12 cellular contexts compared by ENCODE assay signal in the genomic region with DNA sequence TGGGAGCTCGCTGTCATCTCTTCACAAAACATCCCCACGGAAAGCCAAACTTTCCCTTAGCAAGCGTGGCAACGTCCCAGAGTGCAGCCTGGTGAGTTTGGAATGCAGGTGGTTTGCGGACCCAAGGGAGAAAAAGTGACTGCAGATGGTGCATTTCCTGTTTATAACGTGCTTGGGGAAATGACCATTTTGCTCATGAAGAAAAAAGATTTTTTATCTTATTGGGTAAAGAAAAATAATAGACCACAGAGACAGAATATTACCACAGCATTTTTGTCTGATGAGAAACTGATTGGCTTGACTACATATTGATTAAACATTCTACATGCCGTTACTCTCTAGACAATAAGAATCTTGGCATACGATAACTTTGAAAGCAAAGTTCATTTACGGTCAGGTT.
A peak's percentile ranks its signal among the peaks of the same experiment; 100 is the strongest.
DNase-seq lines count a peak whose midpoint lies in the region; ATAC-seq, FAIRE-seq and TF ChIP-seq lines count a peak whose summit lies in the region.
"Had no signal": no experiment of that assay in that cellular context is flagged by ENCODE, and none has a peak within 500 bp of the region (broad histone marks: within the 10 kb centered on the region; RNA-seq: fewer than 3 reads in every experiment).

No MANE protein-coding gene starts in this region.

- in situ Hi-C loops in astrocyte of the cerebellum (cut with HindIII; ENCODE audit: low sequenced_read_pairs) = no loop called here

- ATAC-seq in left cardiac atrium (peak in 1 of 2 donors; percentile 66), GM19455 (IDR thresholded peaks at IDR 0.05; ENCODE audit: unreplicated experiment) (no peak)

- intact Hi-C loops in left cardiac atrium (cut with DNase I) = no loop called here

- DNase-seq in H4 (ENCODE audit: low spot score) (peak; percentile 84), astrocyte of the cerebellum (ENCODE audit: low read depth) (peak; percentile 94), left cardiac atrium (peak; percentile 51), urothelium cell line (ENCODE audit: low spot score) (peak; percentile 61), HuH-7.5 (ENCODE audit: low spot score) (no peak)
- DNase-seq in activated CD4-positive, alpha-beta T cell treated with anti-CD3 and anti-CD28 coated beads, Interleukin-2, amount 50 U/mL, for 48 hours = no peak
- DNase-seq: DMS79 treated with DMSO at 0.1 percent for 48 hours; effector memory CD4-positive, alpha-beta T cell; MV-4-11; NCI-H2227 treated with DMSO at 0.1 percent for 48 hours had no signal

- H3K4me3 ChIP-seq in astrocyte of the cerebellum (ENCODE audit: low read depth, low read length) = no peak overlapping the region

- no peak for TF ChIP-seq CTCF in astrocyte of the cerebellum (IDR thresholded peaks at IDR 0.05; ENCODE audit: low read depth, low read length, missing control alignments)

- peak; percentile 68 for FAIRE-seq in urothelium cell line (lab: Jason Lieb, UNC)
- FAIRE-seq: GM18507 had no signal

Comparison
In these comparisons a context has a peak if more than half of its experiments do, and no peak if none do; other contexts are left out.
1. DNase-seq: peak in H4 (single experiment), astrocyte of the cerebellum (single experiment), left cardiac atrium (single experiment) and urothelium cell line (single experiment); none in activated CD4-positive, alpha-beta T cell treated with anti-CD3 and anti-CD28 coated beads, Interleukin-2, amount 50 U/mL, for 48 hours (0 of 2) and HuH-7.5 (single experiment).